ENCODE assay signal across 22 cellular contexts in the genomic region with DNA sequence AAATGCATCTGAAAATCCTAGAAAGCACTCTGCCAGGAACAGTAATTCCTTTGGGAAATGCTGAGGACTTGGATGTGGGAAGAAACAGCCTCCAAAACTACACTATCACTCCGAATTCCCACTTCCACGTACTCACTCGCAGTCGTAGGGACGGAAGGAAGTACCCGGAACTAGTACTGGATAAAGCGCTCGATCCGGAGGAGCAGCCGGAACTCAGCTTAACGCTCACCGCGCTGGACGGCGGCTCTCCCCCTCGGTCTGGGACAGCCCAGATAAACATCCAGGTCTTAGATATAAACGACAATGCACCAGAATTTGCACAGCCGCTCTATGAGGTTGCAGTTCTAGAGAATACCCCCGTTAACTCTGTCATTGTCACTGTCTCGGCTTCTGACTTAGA. TPM values are rescaled to one million over a fixed set of nuclear protein-coding genes. Genes with fewer than 3 reads are reported as not detected.
DNase-seq lines count a peak whose midpoint lies in the region; ATAC-seq and TF ChIP-seq lines count a peak whose summit lies in the region.
"Had no signal": no experiment of that assay in that cellular context is flagged by ENCODE, and none has a peak within 500 bp of the region (broad histone marks: within the 10 kb centered on the region; RNA-seq: fewer than 3 reads in every experiment).

No MANE protein-coding gene starts in this region.

- in situ Hi-C loops in transverse colon (cut with MboI; ENCODE audit: low pct_ligation_motif_present in 1 of 4, low pct_unique_long_range_greater_than_20kb in 1 of 4, low sequenced_read_pairs in 3 of 4), result no loop called here

- H3K4me3 ChIP-seq in RWPE2 (ENCODE audit: severe bottlenecking) (peak overlapping the region; percentile 13), iPS-15b (ENCODE audit: low read depth, low read length) (peak overlapping the region; percentile 41), stomach smooth muscle (ENCODE audit: low read length in 2 of 2) (peak overlapping the region; percentile 46 to 55), transverse colon (no peak overlapping the region)
- H3K4me3 ChIP-seq: colonic mucosa, lung, PC-9 had no signal

- TF ChIP-seq EP300 in transverse colon (IDR thresholded peaks at IDR 0.05; ENCODE audit: low read depth), result no peak

- H3K27me3 ChIP-seq in RWPE2 (ENCODE audit: insufficient read depth, poor library complexity, severe bottlenecking), result peaks cover 38% of the 10 kb centered on the region
- H3K27me3 ChIP-seq in iPS-15b (ENCODE audit: control insufficient read depth, insufficient read depth, low read length), result no peaks in the 10 kb centered on the region
- no peaks in the 10 kb centered on the region for H3K27me3 ChIP-seq in stomach smooth muscle (ENCODE audit: control insufficient read depth in 1 of 2, insufficient read depth in 2 of 2, low read length in 2 of 2)
- H3K27me3 ChIP-seq in transverse colon, result peaks cover 14% of the 10 kb centered on the region
- H3K27me3 ChIP-seq: colonic mucosa had no signal

- intact Hi-C loops in transverse colon (cut with DNase I; ENCODE audit: low total_unique reads), result no loop called here

- H3K27ac ChIP-seq in RWPE2 (ENCODE audit: poor library complexity, severe bottlenecking) (no peak overlapping the region), stomach smooth muscle (ENCODE audit: low read length) (no peak overlapping the region), transverse colon (no peak overlapping the region)
- H3K27ac ChIP-seq: colonic mucosa, PC-9 had no signal

- H3K9me3 ChIP-seq in RWPE2 (ENCODE audit: severe bottlenecking), result peaks cover 3% of the 10 kb centered on the region
- H3K9me3 ChIP-seq in iPS-15b (ENCODE audit: control insufficient read depth, insufficient read depth, low read length), result no peaks in the 10 kb centered on the region
- peaks cover 5 to 18% of the 10 kb centered on the region in 2 donors for H3K9me3 ChIP-seq in stomach smooth muscle (ENCODE audit: control insufficient read depth in 2 of 2, low read length in 2 of 2)
- H3K9me3 ChIP-seq in transverse colon, result peaks cover 10 to 25% of the 10 kb centered on the region in 2 donors
- H3K9me3 ChIP-seq: colonic mucosa had no signal

- ATAC-seq in RWPE2 (ENCODE audit: low read depth), result no peak
- ATAC-seq in HG02840 (IDR thresholded peaks at IDR 0.05; ENCODE audit: low FRiP score, unreplicated experiment), result no peak
- ATAC-seq in esophagus mucosa, result no peak
- ATAC-seq: activated CD4-positive, CD25-positive, alpha-beta regulatory T cell treated with anti-CD3 and anti-CD28 coated beads, Interleukin-2, amount 50 U/mL, for 24 hours; activated T-cell treated with anti-CD3 and anti-CD28 coated beads, Interleukin-2, amount 50 U/mL, for 72 hours; stimulated activated memory B cell treated with anti-CD40 and anti-IgM and Interleukin-4, amounts not matched to agents 10 μg/mL and 1 μg/mL and 100 μg/mL, for 72 hours had no signal

- 69 to 76% methylated on average over 10 to 19 of the region's 20 CpGs for WGBS in transverse colon (ENCODE audit: low coverage in 1 of 2), 2 donors

- H3K36me3 ChIP-seq in RWPE2 (ENCODE audit: low read depth), result no peaks in the 10 kb centered on the region
- H3K36me3 ChIP-seq in iPS-15b (ENCODE audit: control insufficient read depth, insufficient read depth, low read length), result no peaks in the 10 kb centered on the region
- H3K36me3 ChIP-seq in stomach smooth muscle (ENCODE audit: control insufficient read depth in 2 of 2, insufficient read depth in 2 of 2, low read length in 2 of 2), result no peaks in the 10 kb centered on the region
- H3K36me3 ChIP-seq in transverse colon, result no peaks in the 10 kb centered on the region
- H3K36me3 ChIP-seq: colonic mucosa had no signal

- H3K4me1 ChIP-seq in RWPE2 (ENCODE audit: insufficient read depth, poor library complexity, severe bottlenecking), result no peaks in the 10 kb centered on the region
- no peaks in the 10 kb centered on the region for H3K4me1 ChIP-seq in iPS-15b (ENCODE audit: control insufficient read depth, insufficient read depth, low read length)
- H3K4me1 ChIP-seq in stomach smooth muscle (ENCODE audit: control insufficient read depth, insufficient read depth, low read length), result no peaks in the 10 kb centered on the region
- H3K4me1 ChIP-seq in transverse colon, result no peaks in the 10 kb centered on the region
- H3K4me1 ChIP-seq: colonic mucosa had no signal

- H3K9ac ChIP-seq in iPS-15b (ENCODE audit: low read depth, low read length) (no peak overlapping the region), stomach smooth muscle (ENCODE audit: low read length in 2 of 2) (no peak overlapping the region)

- DNase-seq in NCI-H345 (lab: John Stamatoyannopoulos, UW) (peak; percentile 4), NCI-H345 treated with DMSO at 0.1 percent for 48 hours (lab: John Stamatoyannopoulos, UW; ENCODE audit: unreplicated experiment) (no peak), RWPE2 (ENCODE audit: low spot score) (no peak), transverse colon (no peak)
- DNase-seq: 8988T; activated CD8-positive, alpha-beta memory T cell treated with anti-CD3 and anti-CD28 coated beads for 24 hours; activated T-cell treated with anti-CD3 and anti-CD28 coated beads, Interleukin-2, amount 50 U/mL, for 72 hours; colonic mucosa; foreskin melanocyte; immature natural killer cell; NCI-H1092 treated with DMSO at 0.1 percent for 48 hours; NCI-H2107; occipital lobe; PC-9 had no signal

- no peak for TF ChIP-seq POLR2A in transverse colon (IDR thresholded peaks at IDR 0.05)

- no peak for TF ChIP-seq CTCF in RWPE2 (IDR thresholded peaks at IDR 0.05; ENCODE audit: poor library complexity, severe bottlenecking)
- TF ChIP-seq CTCF in transverse colon (IDR thresholded peaks at IDR 0.05), result no peak

RNA-seq across cellular contexts. Expression of gene PCDHB3, which starts 0.8 kb away (rescaled TPM):
- total RNA-seq in transverse colon, result under 1 TPM in 3 of 4 donors, not detected in 1; 0.64 to 0.82 (median 0.80) TPM
- 0.52 TPM for total RNA-seq in esophagus mucosa
- total RNA-seq: activated T-cell treated with anti-CD3 and anti-CD28 coated beads, Interleukin-2, amount 50 U/mL, for 72 hours; B cell had no signal

RNA-seq across cellular contexts. Expression of gene PCDHB2, which starts 6.6 kb away (rescaled TPM):
- total RNA-seq in transverse colon, result 1 to 10 TPM in 3 of 4 donors, under 1 TPM in 1; 0.80 to 1.9 (median 1.2) TPM
- 2.2 TPM for total RNA-seq in esophagus mucosa
- total RNA-seq: activated T-cell treated with anti-CD3 and anti-CD28 coated beads, Interleukin-2, amount 50 U/mL, for 72 hours; B cell had no signal

RNA-seq across cellular contexts. Expression of gene PCDHB4, which starts 20.6 kb away (rescaled TPM):
- total RNA-seq in transverse colon (1 to 10 TPM in 1 of 4 donors, under 1 TPM in 3; 0.68 to 2.2 (median 0.77) TPM), esophagus mucosa (0.52 TPM)
- total RNA-seq: activated T-cell treated with anti-CD3 and anti-CD28 coated beads, Interleukin-2, amount 50 U/mL, for 72 hours; B cell had no signal

RNA-seq across cellular contexts. Expression of gene PCDHB5, which starts 33.9 kb away (rescaled TPM):
- 1 to 10 TPM in 3 of 4 donors, not detected in 1; 1.1 to 3.0 (median 1.3) TPM for total RNA-seq in transverse colon
- 0.40 TPM for total RNA-seq in esophagus mucosa
- total RNA-seq: activated T-cell treated with anti-CD3 and anti-CD28 coated beads, Interleukin-2, amount 50 U/mL, for 72 hours; B cell; PC-9 had no signal

RNA-seq across cellular contexts. Expression of gene PCDHB6, which starts 48.8 kb away (rescaled TPM):
- total RNA-seq in transverse colon (under 1 TPM in 2 of 4 donors, not detected in 2; 0.14 to 0.32 TPM), esophagus mucosa (0.16 TPM)
- total RNA-seq: activated T-cell treated with anti-CD3 and anti-CD28 coated beads, Interleukin-2, amount 50 U/mL, for 72 hours; B cell; PC-9 had no signal

Comparison
In these comparisons a context has a peak if more than half of its experiments do, and no peak if none do; other contexts are left out.
1. H3K4me3 ChIP-seq: peak in RWPE2 (single experiment), iPS-15b (single experiment) and stomach smooth muscle (2 of 2); none in transverse colon (0 of 4).